In genomic region chr19:11455233-11455554, GRCh38 we compare ENCODE assay signal across 4 cellular contexts. TPM values are rescaled to one million over a fixed set of nuclear protein-coding genes. Genes with fewer than 3 reads are reported as not detected.
"Had no signal": no experiment of that assay in that cellular context is flagged by ENCODE, and none has a peak within 500 bp of the region (broad histone marks: within the 10 kb centered on the region; RNA-seq: fewer than 3 reads in every experiment).

No MANE protein-coding gene starts in this region.

RNA-seq across cellular contexts. Expression of gene ODAD3, which starts 20.3 kb away (rescaled TPM):
- total RNA-seq: HT-29 had no signal

RNA-seq across cellular contexts. Expression of gene ELAVL3, which starts 25.7 kb away (rescaled TPM):
- total RNA-seq: GM23248, H4, HT-29 had no signal
- polyA plus RNA-seq: GM23248, IgD-negative memory B cell had no signal

RNA-seq across cellular contexts. Expression of gene RGL3, which starts 36.1 kb away (rescaled TPM):
- total RNA-seq: H4 had no signal
